14 cellular contexts compared by ENCODE assay signal in genomic region chr2:177258059-177258458, GRCh38.
A peak's percentile ranks its signal among the peaks of the same experiment; 100 is the strongest.
DNase-seq lines count a peak whose midpoint lies in the region; ATAC-seq and TF ChIP-seq lines count a peak whose summit lies in the region.
"Had no signal": no experiment of that assay in that cellular context is flagged by ENCODE, and none has a peak within 500 bp of the region (broad histone marks: within the 10 kb centered on the region; RNA-seq: fewer than 3 reads in every experiment).

No MANE protein-coding gene starts in this region.

- POLR2A ChIA-PET in RWPE1 (lab: Yijun Ruan, JAX; ENCODE audit: low non-redundant PET): no interaction called here

- H3K27ac Mint-ChIP-seq in activated naive CD8-positive, alpha-beta T cell: peak overlapping the region; percentile 66
- H3K27ac Mint-ChIP-seq in activated naive CD8-positive, alpha-beta T cell treated with anti-CD3 and anti-CD28 coated beads, Interleukin-2, amount 50 U/mL, for 24 hours: no peak overlapping the region
- no peak overlapping the region for H3K27ac Mint-ChIP-seq in stimulated activated naive CD8-positive, alpha-beta T cell treated with anti-CD3 and anti-CD28 coated beads, Interleukin-15, amount 100 ng/mL, for 72 hours

- H3K36me3 Mint-ChIP-seq in activated naive CD8-positive, alpha-beta T cell: peaks cover 15% of the 10 kb centered on the region
- H3K36me3 Mint-ChIP-seq in activated naive CD8-positive, alpha-beta T cell treated with anti-CD3 and anti-CD28 coated beads, Interleukin-2, amount 50 U/mL, for 24 hours (ENCODE audit: low read depth): peaks cover 65% of the 10 kb centered on the region

- peaks cover 46% of the 10 kb centered on the region for H3K4me1 ChIP-seq in Loucy (ENCODE audit: insufficient read depth, low read length, poor library complexity, severe bottlenecking)

- no peaks in the 10 kb centered on the region for H3K27me3 ChIP-seq in Loucy (ENCODE audit: insufficient read depth, low read length, poor library complexity, severe bottlenecking)
- H3K27me3 ChIP-seq: pancreas had no signal

- CTCF ChIA-PET in RWPE1 (lab: Yijun Ruan, JAX): no interaction called here

- H2AFZ ChIP-seq in Loucy (ENCODE audit: low read length): no peak overlapping the region

- ATAC-seq in activated naive CD8-positive, alpha-beta T cell treated with anti-CD3 and anti-CD28 coated beads, Interleukin-2, amount 50 U/mL, for 24 hours: no peak
- no peak for ATAC-seq in stimulated activated naive CD8-positive, alpha-beta T cell treated with anti-CD3 and anti-CD28 coated beads, Interleukin-15, amount 100 ng/mL, for 72 hours
- ATAC-seq: pancreas, Right ventricle myocardium inferior had no signal

- H3F3A ChIP-seq in Loucy (ENCODE audit: low read depth): no peaks in the 10 kb centered on the region

- no peak overlapping the region for H3K4me3 ChIP-seq in Loucy (ENCODE audit: low read length, poor library complexity, severe bottlenecking)
- H3K4me3 ChIP-seq: pancreas had no signal

- H3K4me3 Mint-ChIP-seq in activated naive CD8-positive, alpha-beta T cell: peak overlapping the region; percentile 54
- no peak overlapping the region for H3K4me3 Mint-ChIP-seq in activated naive CD8-positive, alpha-beta T cell treated with anti-CD3 and anti-CD28 coated beads, Interleukin-2, amount 50 U/mL, for 24 hours
- peak overlapping the region; percentile 26 to 58 for H3K4me3 Mint-ChIP-seq in stimulated activated naive CD8-positive, alpha-beta T cell treated with anti-CD3 and anti-CD28 coated beads, Interleukin-15, amount 100 ng/mL, for 72 hours
- H3K4me3 Mint-ChIP-seq: activated naive CD4-positive, alpha-beta T cell treated with anti-CD3 and anti-CD28 coated beads, Interleukin-2, amount 10 ng/mL, durations not matched to agents 7 days and 5 days had no signal

- H3K9me3 Mint-ChIP-seq in activated naive CD8-positive, alpha-beta T cell (ENCODE audit: low read depth): no peaks in the 10 kb centered on the region
- H3K9me3 Mint-ChIP-seq in activated naive CD8-positive, alpha-beta T cell treated with anti-CD3 and anti-CD28 coated beads, Interleukin-2, amount 50 U/mL, for 24 hours: no peaks in the 10 kb centered on the region
- H3K9me3 Mint-ChIP-seq in stimulated activated naive CD8-positive, alpha-beta T cell treated with anti-CD3 and anti-CD28 coated beads, Interleukin-15, amount 100 ng/mL, for 72 hours: peaks cover 0 to 7% of the 10 kb centered on the region in 2 donors

- H3K9ac ChIP-seq in Loucy (ENCODE audit: low read depth, low read length, poor library complexity, severe bottlenecking): no peak overlapping the region

- H3K27me3 Mint-ChIP-seq in activated naive CD8-positive, alpha-beta T cell: no peaks in the 10 kb centered on the region
- H3K27me3 Mint-ChIP-seq in activated naive CD8-positive, alpha-beta T cell treated with anti-CD3 and anti-CD28 coated beads, Interleukin-2, amount 50 U/mL, for 24 hours: no peaks in the 10 kb centered on the region
- H3K27me3 Mint-ChIP-seq in stimulated activated naive CD8-positive, alpha-beta T cell treated with anti-CD3 and anti-CD28 coated beads, Interleukin-15, amount 100 ng/mL, for 72 hours: no peaks in the 10 kb centered on the region
- H3K27me3 Mint-ChIP-seq: activated naive CD4-positive, alpha-beta T cell treated with anti-CD3 and anti-CD28 coated beads, Interleukin-2, amount 10 ng/mL, durations not matched to agents 7 days and 5 days had no signal

- H3K4me2 ChIP-seq in Loucy (ENCODE audit: low read depth, low read length, poor library complexity, severe bottlenecking): peak overlapping the region; percentile 21

- H3K4me1 Mint-ChIP-seq in activated naive CD8-positive, alpha-beta T cell (ENCODE audit: low read depth): peaks cover 84% of the 10 kb centered on the region
- H3K4me1 Mint-ChIP-seq in activated naive CD8-positive, alpha-beta T cell treated with anti-CD3 and anti-CD28 coated beads, Interleukin-2, amount 50 U/mL, for 24 hours: peaks cover 89% of the 10 kb centered on the region
- H3K4me1 Mint-ChIP-seq in stimulated activated naive CD8-positive, alpha-beta T cell treated with anti-CD3 and anti-CD28 coated beads, Interleukin-15, amount 100 ng/mL, for 72 hours: peaks cover 83% of the 10 kb centered on the region

- no peaks in the 10 kb centered on the region for H3K9me3 ChIP-seq in Loucy (ENCODE audit: insufficient read depth, low read depth, low read length)
- H3K9me3 ChIP-seq: pancreas had no signal

- H3K9me2 ChIP-seq in Loucy (replicated peaks; ENCODE audit: low read depth, low read length): no peaks in the 10 kb centered on the region

- H4K20me1 ChIP-seq in Loucy (ENCODE audit: insufficient read depth, low read length, poor library complexity, severe bottlenecking): peaks cover 84% of the 10 kb centered on the region

- TF ChIP-seq CTCF in Loucy (conservative IDR thresholded peaks at IDR 0.05; ENCODE audit: low read length) (no peak), RWPE1 (conservative IDR thresholded peaks at IDR 0.05; ENCODE audit: low read depth) (no peak)

- no peak for DNase-seq in activated naive CD8-positive, alpha-beta T cell treated with anti-CD3 and anti-CD28 coated beads, Interleukin-2, amount 50 U/mL, for 24 hours
- no peak for DNase-seq in epithelial cell of prostate (ENCODE audit: low read depth, low spot score)
- DNase-seq in stimulated activated naive CD8-positive, alpha-beta T cell treated with anti-CD3 and anti-CD28 coated beads, Interleukin-15, amount 100 ng/mL, for 72 hours: no peak
- no peak for DNase-seq in putamen (ENCODE audit: low spot score)
- no peak for DNase-seq in NCI-H1417 treated with DMSO at 0.1 percent for 48 hours (lab: John Stamatoyannopoulos, UW)
- DNase-seq in RWPE1 (ENCODE audit: low spot score): no peak
- DNase-seq: activated naive CD4-positive, alpha-beta T cell treated with anti-CD3 and anti-CD28 coated beads, Interleukin-2, amount 10 ng/mL, durations not matched to agents 7 days and 5 days; foreskin melanocyte; NCI-H1105; NCI-H524 treated with DMSO at 0.1 percent for 48 hours; pancreas had no signal

- H3K36me3 ChIP-seq in Loucy (ENCODE audit: insufficient read depth, low read length): peaks cover 4% of the 10 kb centered on the region; the same call in 1 of the 2 replicates
- H3K36me3 ChIP-seq: pancreas had no signal

- H3K79me2 ChIP-seq in Loucy (ENCODE audit: insufficient read depth, low read length): peaks cover 100% of the 10 kb centered on the region

- H3K27ac ChIP-seq in epithelial cell of prostate (peak overlapping the region; percentile 98), RWPE1 (no peak overlapping the region)
- H3K27ac ChIP-seq: pancreas had no signal
